Comparison of ENCODE assay signal across 8 cellular contexts in genomic region chr16:69188716-69189115, GRCh38. TPM values are rescaled to one million over a fixed set of nuclear protein-coding genes. Genes with fewer than 3 reads are reported as not detected.
DNase-seq lines count a peak whose midpoint lies in the region; ATAC-seq, FAIRE-seq and TF ChIP-seq lines count a peak whose summit lies in the region.

No MANE protein-coding gene starts in this region.

- H3K4me3 ChIP-seq in A549 (peak overlapping the region; percentile 74), mammary epithelial cell (replicated peaks in 1 of 3; ENCODE audit: insufficient read depth in 1 of 3, low read depth in 2 of 3, low read length in 3 of 3) (peak overlapping the region; percentile 81 to 93 (median 85))

- TF ChIP-seq EP300 in A549 (IDR thresholded peaks at IDR 0.05): no peak

- no peaks in the 10 kb centered on the region for H4K20me1 ChIP-seq in mammary epithelial cell (ENCODE audit: insufficient read depth, low read length)

- dilution Hi-C loops in mammary epithelial cell (cut with HindIII; ENCODE audit: low sequenced_read_pairs): no loop called here

- no peak for TF ChIP-seq POLR2A in A549 (IDR thresholded peaks at IDR 0.05; ENCODE audit: low read length)

- in situ Hi-C loops in mammary epithelial cell (cut with MboI; ENCODE audit: low sequenced_read_pairs in 2 of 2): no loop called here
- in situ Hi-C loops in KBM-7 (cut with MboI; ENCODE audit: low pct_unique_long_range_greater_than_20kb, low sequenced_read_pairs): no loop called here

- H2AFZ ChIP-seq in mammary epithelial cell (ENCODE audit: low read depth, low read length): no peak overlapping the region

- BruUV-seq in mammary epithelial cell (replicated peaks; lab: Mats Ljungman, UMichigan): no TSS peak

- H3K9me3 ChIP-seq in A549: no peaks in the 10 kb centered on the region
- no peaks in the 10 kb centered on the region for H3K9me3 ChIP-seq in mammary epithelial cell (replicated peaks; ENCODE audit: insufficient read depth, low read length)

- no peaks in the 10 kb centered on the region for H3K9me3 Mint-ChIP-seq in mesothelial cell of epicardium

- DNase-seq in A549 (ENCODE audit: low read depth in 1 of 2, low spot score in 1 of 2): peak in 1 of 2 experiments; percentile 18
- peak; percentile 52 for DNase-seq in HT1080 (ENCODE audit: low read depth)
- no peak for DNase-seq in mammary epithelial cell
- no peak for DNase-seq in mesothelial cell of epicardium (ENCODE audit: low spot score in 2 of 2, unreplicated experiment in 2 of 2)
- DNase-seq in KBM-7: no peak
- no peak for DNase-seq in NCI-H510A (lab: John Stamatoyannopoulos, UW)

- intact Hi-C loops in mammary epithelial cell (cut with micrococcal nuclease): no loop called here

- CTCF ChIA-PET in A549 (lab: Yijun Ruan, JAX): interaction anchor here (0.6 to 4.6 kb wide), 6 partner anchors 8 to 286 kb away, joined by 3 to 32 read pairs (median 4); no protein-coding TSS in a partner anchor
- CTCF ChIA-PET in mammary epithelial cell (lab: Charles Lee; ENCODE audit: low non-redundant PET): interaction anchor here (0.6 kb wide), 1 partner anchor 23 kb away, joined by 3 read pairs; no protein-coding TSS in a partner anchor

- POLR2A ChIA-PET in A549 (lab: Yijun Ruan, JAX): interaction anchor here (1.2 kb wide), 1 partner anchor 58 kb away, joined by 3 read pairs; no protein-coding TSS in a partner anchor

- peak overlapping the region; percentile 75 for H3K4me3 Mint-ChIP-seq in mesothelial cell of epicardium

- H3K4me2 ChIP-seq in A549: peak overlapping the region; percentile 81
- peak overlapping the region; percentile 96 for H3K4me2 ChIP-seq in mammary epithelial cell (ENCODE audit: insufficient read depth, low read depth, low read length)

- no peaks in the 10 kb centered on the region for H3K27me3 Mint-ChIP-seq in mesothelial cell of epicardium (ENCODE audit: low read depth)

- no peak for TF ChIP-seq RAD21 in A549 (conservative IDR thresholded peaks at IDR 0.05 in 1 of 2, IDR thresholded peaks at IDR 0.05 in 1 of 2)

- no peak for FAIRE-seq in A549 (lab: Jason Lieb, UNC)

- H3K4me1 ChIP-seq in A549: peaks cover 40% of the 10 kb centered on the region
- H3K4me1 ChIP-seq in mammary epithelial cell (ENCODE audit: insufficient read depth, low read length): peaks cover 34% of the 10 kb centered on the region

- peaks cover 58% of the 10 kb centered on the region for H3K79me2 ChIP-seq in mammary epithelial cell (ENCODE audit: insufficient read depth, low read length)

- H3K27ac Mint-ChIP-seq in mesothelial cell of epicardium: peak overlapping the region; percentile 78

- H3K27me3 ChIP-seq in mammary epithelial cell (ENCODE audit: insufficient read depth, low read length): no peaks in the 10 kb centered on the region

- H3K4me1 Mint-ChIP-seq in mesothelial cell of epicardium: peaks cover 24% of the 10 kb centered on the region

- H3K36me3 ChIP-seq in mammary epithelial cell (ENCODE audit: insufficient read depth, low read length): no peaks in the 10 kb centered on the region

- H3K36me3 Mint-ChIP-seq in mesothelial cell of epicardium: peaks cover 4% of the 10 kb centered on the region

- 39% methylated on average over 5 of the region's 5 CpGs for WGBS in A549 (ENCODE audit: missing lambda C conversion rate)
- WGBS in mammary epithelial cell (ENCODE audit: low coverage, missing lambda C conversion rate): 0% methylated on average over 5 of the region's 5 CpGs

- H3K27ac ChIP-seq in A549 (peak overlapping the region; percentile 86 to 97), mammary epithelial cell (ENCODE audit: insufficient read depth, low read depth, low read length) (no peak overlapping the region)

- ATAC-seq in A549 (no peak), HG03521 (IDR thresholded peaks at IDR 0.05; ENCODE audit: unreplicated experiment) (no peak), HG02571 (IDR thresholded peaks at IDR 0.05; ENCODE audit: unreplicated experiment) (no peak)

- peak overlapping the region; percentile 81 for H3K9ac ChIP-seq in mammary epithelial cell (ENCODE audit: insufficient read depth, low read length)

- TF ChIP-seq CTCF in A549 (IDR thresholded peaks at IDR 0.05): no peak
- TF ChIP-seq CTCF in mammary epithelial cell (conservative IDR thresholded peaks at IDR 0.05 in 1 of 2, IDR thresholded peaks at IDR 0.05 in 1 of 2; ENCODE audit: extremely low read depth in 1 of 2, insufficient read depth in 1 of 2, low read depth in 1 of 2, low read length in 2 of 2): no peak
- no peak for TF ChIP-seq CTCF in mesothelial cell of epicardium (IDR thresholded peaks at IDR 0.05; ENCODE audit: unreplicated experiment)

TF ChIP-seq in A549, 52 proteins besides CTCF, POLR2A, EP300 and RAD21:
- TF ChIP-seq PHF8 (IDR thresholded peaks at IDR 0.05; ENCODE audit: borderline replicate concordance, low read depth) (no peak), CHD2 (IDR thresholded peaks at IDR 0.05; ENCODE audit: low read length, partially characterized antibody) (no peak), HDAC2 (IDR thresholded peaks at IDR 0.05) (no peak), HOXB5 (CRISPR knock-in tag; IDR thresholded peaks at IDR 0.05) (no peak), MAZ (IDR thresholded peaks at IDR 0.05; ENCODE audit: borderline replicate concordance, low read depth, low read length) (no peak), NR3C1 (IDR thresholded peaks at IDR 0.05) (no peak), BHLHE40 (IDR thresholded peaks at IDR 0.05; ENCODE audit: low read depth, low read length) (no peak), RNF2 (IDR thresholded peaks at IDR 0.05; ENCODE audit: borderline replicate concordance, low read depth) (no peak), SREBF2 (IDR thresholded peaks at IDR 0.05) (no peak), HMGXB4 (CRISPR knock-in tag; IDR thresholded peaks at IDR 0.05; ENCODE audit: borderline replicate concordance) (no peak), ZNF302 (CRISPR knock-in tag; IDR thresholded peaks at IDR 0.05) (no peak), CBX2 (IDR thresholded peaks at IDR 0.05; ENCODE audit: borderline replicate concordance, low read depth) (no peak), HEYL (CRISPR knock-in tag; IDR thresholded peaks at IDR 0.05) (no peak), HOXB13 (CRISPR knock-in tag; IDR thresholded peaks at IDR 0.05; ENCODE audit: low read depth) (no peak), ZC3H11A (IDR thresholded peaks at IDR 0.05) (no peak), ZSCAN20 (CRISPR knock-in tag; IDR thresholded peaks at IDR 0.05) (no peak)
TF ChIP-seq in A549: peak in this region for 0.

RNA-seq across cellular contexts. Expression of gene SNTB2, which starts 1.8 kb away (rescaled TPM):
- polyA plus RNA-seq in A549 (2011; rRNA removed) (19.2 and 20.8 TPM in 2 replicates), A549 (2017; fragmentation: RNase III; extraction: RNeasy Plus Mini Kit Qiagen cat#74134 plus additional on column Dnase treatment) (7.4 to 8.4 TPM (median 7.8 TPM) in 3 replicates), mammary epithelial cell (16.1 TPM)
- 6.5 and 8.9 TPM in 2 replicates for polyA plus RNA-seq in A549 (2012; cell fraction: cytosol; rRNA removed)
- 5.0 and 8.9 TPM in 2 replicates for polyA plus RNA-seq in A549 (2012; cell fraction: nucleus; rRNA removed)
- 48.7 and 52.1 TPM in 2 replicates for polyA minus RNA-seq in A549 (2011; rRNA and poly(A)+ RNA removed)
- 57.6 and 60.8 TPM in 2 replicates for total RNA-seq in HT1080 (2014; rRNA removed; shearing (Covaris generic))
- polyA plus RNA-seq in HT1080 (2015; cell fraction: cytosol; rRNA removed): 13.8 and 18.6 TPM in 2 replicates
- 24.0 and 32.4 TPM in 2 replicates for polyA plus RNA-seq in HT1080 (2015; cell fraction: nucleus; rRNA removed)
- total RNA-seq in mammary epithelial cell (10 to 100 TPM; 20.3 to 31.2 TPM), mesothelial cell of epicardium (25.7 to 29.8 TPM (median 26.7 TPM) in 3 replicates)
- polyA minus RNA-seq in mammary epithelial cell: 39.2 TPM

RNA-seq across cellular contexts. Expression of gene UTP4, which starts 56.3 kb away (rescaled TPM):
- polyA plus RNA-seq in A549 (2011; rRNA removed) (118 TPM in 2 replicates), A549 (2017; fragmentation: RNase III; extraction: RNeasy Plus Mini Kit Qiagen cat#74134 plus additional on column Dnase treatment) (77.1 to 87.3 TPM (median 78.8 TPM) in 3 replicates), mammary epithelial cell (105 TPM)
- polyA plus RNA-seq in A549 (2012; cell fraction: cytosol; rRNA removed): 97.9 and 112 TPM in 2 replicates
- polyA plus RNA-seq in A549 (2012; cell fraction: nucleus; rRNA removed): 101 and 109 TPM in 2 replicates
- 132 and 150 TPM in 2 replicates for polyA minus RNA-seq in A549 (2011; rRNA and poly(A)+ RNA removed)
- total RNA-seq in HT1080 (2014; rRNA removed; shearing (Covaris generic)): 42.4 and 72.3 TPM in 2 replicates
- polyA plus RNA-seq in HT1080 (2015; cell fraction: cytosol; rRNA removed): 93.7 and 97.9 TPM in 2 replicates
- polyA plus RNA-seq in HT1080 (2015; cell fraction: nucleus; rRNA removed): 155 and 166 TPM in 2 replicates
- total RNA-seq in mammary epithelial cell (10 to 100 TPM; 27.5 to 94.7 TPM), mesothelial cell of epicardium (45.0 to 49.4 TPM (median 48.0 TPM) in 3 replicates)
- 189 TPM for polyA minus RNA-seq in mammary epithelial cell

RNA-seq across cellular contexts. Expression of gene CHTF8, which starts 56.3 kb away (rescaled TPM):
- polyA plus RNA-seq in A549 (2011; rRNA removed) (81.6 and 113 TPM in 2 replicates), A549 (2017; fragmentation: RNase III; extraction: RNeasy Plus Mini Kit Qiagen cat#74134 plus additional on column Dnase treatment) (72.5 to 82.7 TPM (median 78.7 TPM) in 3 replicates), mammary epithelial cell (117 TPM)
- polyA plus RNA-seq in A549 (2012; cell fraction: cytosol; rRNA removed): 64.0 and 84.3 TPM in 2 replicates
- polyA plus RNA-seq in A549 (2012; cell fraction: nucleus; rRNA removed): 57.0 and 81.5 TPM in 2 replicates
- polyA minus RNA-seq in A549 (2011; rRNA and poly(A)+ RNA removed): 132 and 175 TPM in 2 replicates
- 51.6 and 191 TPM in 2 replicates for total RNA-seq in HT1080 (2014; rRNA removed; shearing (Covaris generic))
- 167 and 179 TPM in 2 replicates for polyA plus RNA-seq in HT1080 (2015; cell fraction: cytosol; rRNA removed)
- 165 and 182 TPM in 2 replicates for polyA plus RNA-seq in HT1080 (2015; cell fraction: nucleus; rRNA removed)
- total RNA-seq in mammary epithelial cell (100 to 1,000 TPM in 1 of 2 donors, 10 to 100 TPM in 1; 48.2 to 132 TPM), mesothelial cell of epicardium (91.9 to 96.7 TPM (median 95.2 TPM) in 3 replicates)
- polyA minus RNA-seq in mammary epithelial cell: 224 TPM
